19 cellular contexts compared by ENCODE assay signal in the genomic region with DNA sequence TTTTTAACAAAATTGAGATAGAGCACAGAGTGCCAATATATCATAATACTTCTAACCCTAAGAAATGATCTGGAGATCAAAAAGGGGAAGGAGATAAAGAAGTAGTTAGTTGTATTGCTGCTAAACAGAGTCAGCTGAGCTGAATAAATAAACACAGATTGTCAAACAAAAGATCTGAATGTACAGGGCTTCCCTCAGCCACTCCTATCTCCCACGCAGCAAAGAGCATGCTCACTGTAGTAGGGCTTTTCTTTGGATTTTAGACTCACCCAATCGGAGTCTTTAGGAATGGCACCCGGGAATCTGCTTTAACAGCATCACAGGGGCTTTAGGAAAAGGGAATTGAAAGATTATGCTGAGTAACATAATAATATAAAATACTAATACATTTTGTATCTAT.
DNase-seq lines count a peak whose midpoint lies in the region; ATAC-seq and TF ChIP-seq lines count a peak whose summit lies in the region.
"Had no signal": no experiment of that assay in that cellular context is flagged by ENCODE, and none has a peak within 500 bp of the region (broad histone marks: within the 10 kb centered on the region; RNA-seq: fewer than 3 reads in every experiment).

No MANE protein-coding gene starts in this region.

- no peak overlapping the region for H3K4me3 Mint-ChIP-seq in activated CD4-positive, alpha-beta T cell treated with anti-CD3 and anti-CD28 coated beads, Interleukin-2, amount 10 ng/mL, durations not matched to agents 7 days and 5 days
- H3K4me3 Mint-ChIP-seq: CD4-positive, alpha-beta T cell; H9; T-cell had no signal

- H3K4me3 ChIP-seq in mucosa of descending colon, result no peak overlapping the region
- H3K4me3 ChIP-seq: SJCRH30 had no signal

- H3K9me3 Mint-ChIP-seq in activated CD4-positive, alpha-beta T cell treated with anti-CD3 and anti-CD28 coated beads, Interleukin-2, amount 10 ng/mL, durations not matched to agents 7 days and 5 days, result no peaks in the 10 kb centered on the region
- H3K9me3 Mint-ChIP-seq: H9, T-cell had no signal

- no peaks in the 10 kb centered on the region for H3K36me3 ChIP-seq in mucosa of descending colon (ENCODE audit: low read depth)
- H3K36me3 ChIP-seq: SJCRH30 had no signal

- no peaks in the 10 kb centered on the region for H3K4me1 Mint-ChIP-seq in activated CD4-positive, alpha-beta T cell treated with anti-CD3 and anti-CD28 coated beads, Interleukin-2, amount 10 ng/mL, durations not matched to agents 7 days and 5 days
- H3K4me1 Mint-ChIP-seq: T-cell had no signal

- CTCF ChIA-PET in activated CD4-positive, alpha-beta T cell treated with anti-CD3 and anti-CD28 coated beads, Interleukin-2, amount 10 ng/mL, durations not matched to agents 7 days and 5 days (lab: Charles Lee), result no interaction called here

- DNase-seq in DMS53 treated with DMSO at 0.1 percent for 48 hours (lab: John Stamatoyannopoulos, UW; ENCODE audit: unreplicated experiment), result peak; percentile 17
- DNase-seq in HuH-7.5 (ENCODE audit: low spot score), result peak; percentile 13
- no peak for DNase-seq in mucosa of descending colon
- DNase-seq in activated CD4-positive, alpha-beta T cell treated with anti-CD3 and anti-CD28 coated beads, Interleukin-2, amount 10 ng/mL, durations not matched to agents 7 days and 5 days, result no peak
- no peak for DNase-seq in dedifferentiated amniotic fluid mesenchymal stem cell (ENCODE audit: extremely low spot score)
- DNase-seq: CD4-positive, alpha-beta T cell; COR-L47; EL; GF-D8; H9; IMR-90; NCI-H1105; NCI-H2029 treated with DMSO at 0.1 percent for 48 hours; NCI-H82; SJCRH30; T-cell had no signal

- peak overlapping the region; percentile 51 for H3K27ac ChIP-seq in VCaP
- H3K27ac ChIP-seq: HL-60, SJCRH30 had no signal

- TF ChIP-seq CTCF in VCaP (conservative IDR thresholded peaks at IDR 0.05) (no peak), mucosa of descending colon (IDR thresholded peaks at IDR 0.05) (no peak)

- H3K36me3 Mint-ChIP-seq in activated CD4-positive, alpha-beta T cell treated with anti-CD3 and anti-CD28 coated beads, Interleukin-2, amount 10 ng/mL, durations not matched to agents 7 days and 5 days (ENCODE audit: low read depth), result no peaks in the 10 kb centered on the region
- H3K36me3 Mint-ChIP-seq: T-cell had no signal

- no peaks in the 10 kb centered on the region for H3K4me1 ChIP-seq in mucosa of descending colon (ENCODE audit: low read depth)
- H3K4me1 ChIP-seq: SJCRH30 had no signal

- intact Hi-C loops in mucosa of descending colon (cut with DNase I, micrococcal nuclease), result no loop called here

- no peak overlapping the region for H3K27ac Mint-ChIP-seq in activated CD4-positive, alpha-beta T cell treated with anti-CD3 and anti-CD28 coated beads, Interleukin-2, amount 10 ng/mL, durations not matched to agents 7 days and 5 days
- H3K27ac Mint-ChIP-seq: CD4-positive, alpha-beta T cell; H9; T-cell had no signal

- ATAC-seq in mucosa of descending colon, result peak; percentile 56
- no peak for ATAC-seq in GM21737 (IDR thresholded peaks at IDR 0.05; ENCODE audit: unreplicated experiment)
- ATAC-seq: T-cell had no signal

- no peaks in the 10 kb centered on the region for H3K27me3 Mint-ChIP-seq in activated CD4-positive, alpha-beta T cell treated with anti-CD3 and anti-CD28 coated beads, Interleukin-2, amount 10 ng/mL, durations not matched to agents 7 days and 5 days
- H3K27me3 Mint-ChIP-seq: CD4-positive, alpha-beta T cell had no signal

- H3K9me3 ChIP-seq in mucosa of descending colon, result no peaks in the 10 kb centered on the region
- H3K9me3 ChIP-seq: SJCRH30 had no signal

- POLR2A ChIA-PET in activated CD4-positive, alpha-beta T cell treated with anti-CD3 and anti-CD28 coated beads, Interleukin-2, amount 10 ng/mL, durations not matched to agents 7 days and 5 days (lab: Charles Lee), result no interaction called here

Comparison
In these comparisons a context has a peak if more than half of its experiments do, and no peak if none do; other contexts are left out.
1. DNase-seq: peak in DMS53 treated with DMSO at 0.1 percent for 48 hours (single experiment) and HuH-7.5 (single experiment); none in mucosa of descending colon (0 of 3), activated CD4-positive, alpha-beta T cell treated with anti-CD3 and anti-CD28 coated beads, Interleukin-2, amount 10 ng/mL, durations not matched to agents 7 days and 5 days (single experiment) and dedifferentiated amniotic fluid mesenchymal stem cell (single experiment).